8 cellular contexts compared by ENCODE assay signal in genomic region chr18:12838178-12838634, GRCh38. TPM values are rescaled to one million over a fixed set of nuclear protein-coding genes. Genes with fewer than 3 reads are reported as not detected.
DNase-seq lines count a peak whose midpoint lies in the region; ATAC-seq and TF ChIP-seq lines count a peak whose summit lies in the region.

No MANE protein-coding gene starts in this region.

- H3K4me3 Mint-ChIP-seq in type B pancreatic cell: peak overlapping the region; percentile 2

- no peaks in the 10 kb centered on the region for H3K9me3 Mint-ChIP-seq in type B pancreatic cell

- no peak for ATAC-seq in HG02678 (IDR thresholded peaks at IDR 0.05; ENCODE audit: unreplicated experiment)

- peaks cover 18% of the 10 kb centered on the region for H3K4me1 Mint-ChIP-seq in type B pancreatic cell (ENCODE audit: unreplicated experiment)

- H3K27ac Mint-ChIP-seq in type B pancreatic cell: peak overlapping the region; percentile 82

- peaks cover 11% of the 10 kb centered on the region for H3K36me3 Mint-ChIP-seq in type B pancreatic cell

- in situ Hi-C loops in astrocyte of the spinal cord (cut with HindIII; ENCODE audit: low sequenced_read_pairs): no loop called here

- DNase-seq in GM12864 (ENCODE audit: low read depth) (no peak), NCI-H460 (ENCODE audit: extremely low read depth, low read depth) (peak; percentile 54), astrocyte of the spinal cord (ENCODE audit: low read depth, low spot score) (peak; percentile 84), left kidney (ENCODE audit: low read depth, low spot score) (peak; percentile 27), type B pancreatic cell (ENCODE audit: extremely low spot score, unreplicated experiment) (no peak), OCI-M2 (lab: John Stamatoyannopoulos, UW; ENCODE audit: unreplicated experiment) (no peak)
- DNase-seq in activated CD4-positive, CD25-positive, alpha-beta regulatory T cell treated with anti-CD3 and anti-CD28 coated beads, Interleukin-2, amount 50 U/mL, for 72 hours: no peak

- no peaks in the 10 kb centered on the region for H3K27me3 Mint-ChIP-seq in type B pancreatic cell

- no peak for TF ChIP-seq CTCF in GM12864 (IDR thresholded peaks at IDR 0.05; ENCODE audit: low read depth, low read length, missing control alignments)
- TF ChIP-seq CTCF in astrocyte of the spinal cord (IDR thresholded peaks at IDR 0.05; ENCODE audit: low read depth, low read length): no peak
- no peak for TF ChIP-seq CTCF in type B pancreatic cell (conservative IDR thresholded peaks at IDR 0.05)

- H3K4me3 ChIP-seq in GM12864 (ENCODE audit: low read depth, low read length) (peak overlapping the region; percentile 5; the same call in 1 of the 2 replicates), astrocyte of the spinal cord (ENCODE audit: low read depth, low read length) (no peak overlapping the region)

RNA-seq across cellular contexts. Expression of gene PTPN2, which starts 45.8 kb away (rescaled TPM):
- 34.4 and 38.8 TPM in 2 replicates for total RNA-seq in NCI-H460 (2014; rRNA removed; shearing (Covaris generic))
- polyA plus RNA-seq in NCI-H460 (2014; cell fraction: nucleus; rRNA removed): 23.2 and 39.6 TPM in 2 replicates
- 31.4 and 32.7 TPM in 2 replicates for total RNA-seq in type B pancreatic cell (ENCODE audit: low replicate concordance)

Comparison
In these comparisons a context has a peak if more than half of its experiments do, and no peak if none do; other contexts are left out.
1. DNase-seq: peak in NCI-H460 (single experiment), astrocyte of the spinal cord (single experiment) and left kidney (single experiment); none in GM12864 (single experiment), type B pancreatic cell (single experiment), activated CD4-positive, CD25-positive, alpha-beta regulatory T cell treated with anti-CD3 and anti-CD28 coated beads, Interleukin-2, amount 50 U/mL, for 72 hours (single experiment) and OCI-M2 (single experiment).